ENCODE assay signal across 8 cellular contexts in the genomic region with DNA sequence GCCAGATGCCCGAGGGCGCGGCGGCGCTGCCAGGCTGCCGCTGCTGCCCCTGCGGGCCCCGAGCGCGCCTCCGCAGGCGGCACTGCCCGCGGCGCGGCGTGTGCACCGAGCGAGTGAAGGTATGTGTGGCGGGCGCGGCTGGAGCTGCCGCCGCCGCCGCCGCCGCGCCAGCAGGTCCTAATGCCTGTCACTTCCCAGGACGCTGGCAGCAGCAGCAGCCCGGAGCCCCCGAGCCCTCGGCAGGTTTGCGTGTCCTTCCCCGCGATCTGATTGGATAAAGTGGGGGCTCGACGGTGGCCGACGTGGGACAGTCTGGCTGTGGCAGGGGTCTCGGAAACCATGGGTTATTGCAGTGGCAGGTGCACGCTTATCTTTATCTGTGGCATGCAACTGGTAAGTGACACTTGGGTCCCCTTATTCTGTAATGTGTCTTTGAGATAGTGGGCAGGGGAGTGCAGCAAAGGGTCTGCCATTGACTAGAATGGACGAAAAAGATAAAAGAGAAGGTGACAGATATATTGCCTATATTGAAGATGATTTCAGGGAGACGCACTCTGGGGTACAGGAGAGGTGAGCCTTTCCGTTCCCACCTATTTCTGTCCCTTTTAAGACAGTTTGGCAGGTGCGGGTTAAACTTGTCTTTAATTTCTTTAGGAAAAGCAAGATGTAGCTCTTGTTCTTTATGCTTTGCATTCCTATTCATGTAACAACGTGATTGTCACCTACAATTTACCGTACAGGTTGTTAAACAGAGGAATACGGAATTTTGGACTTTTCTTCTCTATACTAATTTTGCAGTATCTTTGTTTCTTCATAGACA. TPM values are rescaled to one million over a fixed set of nuclear protein-coding genes. Genes with fewer than 3 reads are reported as not detected.
A peak's percentile ranks its signal among the peaks of the same experiment; 100 is the strongest.
DNase-seq lines count a peak whose midpoint lies in the region; ATAC-seq and TF ChIP-seq lines count a peak whose summit lies in the region.

A gene (plus strand): TSS at position 4 of the 820 bp plus-strand sequence.

- peak; percentile 40 for ATAC-seq in GM18909 (IDR thresholded peaks at IDR 0.05; ENCODE audit: poor library complexity, unreplicated experiment)
- peak; percentile 19 for ATAC-seq in HG03342 (IDR thresholded peaks at IDR 0.05; ENCODE audit: unreplicated experiment)
- no peak for ATAC-seq in HG02763 (IDR thresholded peaks at IDR 0.05; ENCODE audit: unreplicated experiment)

- no peaks in the 10 kb centered on the region for H3K9me3 ChIP-seq in ectodermal cell (ENCODE audit: control insufficient read depth, low read length)
- H3K9me3 ChIP-seq in thymus (ENCODE audit: control insufficient read depth) = no peaks in the 10 kb centered on the region

- H3K79me1 ChIP-seq in mesendoderm (ENCODE audit: low read length) = no peaks in the 10 kb centered on the region

- H3K56ac ChIP-seq in mesendoderm (ENCODE audit: low read length) = peak within 1 kb of the TSS; percentile 73

- peak within 1 kb of the TSS; percentile 54 for H3K18ac ChIP-seq in mesendoderm (ENCODE audit: low read length)

- H2BK15ac ChIP-seq in mesendoderm (replicated peaks; ENCODE audit: low read depth) = no peak within 1 kb of the TSS

- POLR2A ChIA-PET in BJ (lab: Charles Lee) (no interaction called here), RWPE1 (lab: Yijun Ruan, JAX; ENCODE audit: low non-redundant PET) (no interaction called here)

- peak within 1 kb of the TSS; percentile 54 for H3K9ac ChIP-seq in mesendoderm (ENCODE audit: low read length)

- H3K36me3 ChIP-seq in BJ (ENCODE audit: control insufficient read depth, insufficient read depth, low read length) = no peaks in the 10 kb centered on the region
- H3K36me3 ChIP-seq in ectodermal cell (ENCODE audit: control insufficient read depth, insufficient read depth, low read length) = no peaks in the 10 kb centered on the region
- H3K36me3 ChIP-seq in mesendoderm (ENCODE audit: control insufficient read depth, insufficient read depth, low read length) = no peaks in the 10 kb centered on the region
- H3K36me3 ChIP-seq in thymus (ENCODE audit: control insufficient read depth, insufficient read depth) = no peaks in the 10 kb centered on the region

- H3K4me1 ChIP-seq in ectodermal cell (ENCODE audit: control insufficient read depth, insufficient read depth, low read length) (peaks cover 4% of the 10 kb centered on the region), mesendoderm (ENCODE audit: control insufficient read depth, low read depth, low read length) (no peaks in the 10 kb centered on the region), thymus (ENCODE audit: control insufficient read depth, insufficient read depth, low read length) (no peaks in the 10 kb centered on the region)

- CTCF ChIA-PET in BJ (lab: Yijun Ruan, JAX) = no interaction called here
- CTCF ChIA-PET in RWPE1 (lab: Yijun Ruan, JAX) = interaction anchor here (3.4 kb wide), 1 partner anchor 162 kb away, joined by 24 read pairs; no protein-coding TSS in a partner anchor

- TF ChIP-seq CTCF in BJ (IDR thresholded peaks at IDR 0.05; ENCODE audit: insufficient read depth, low read depth, low read length) (no peak), RWPE1 (conservative IDR thresholded peaks at IDR 0.05; ENCODE audit: low read depth) (no peak)

- peak within 1 kb of the TSS; percentile 12; the same call in 1 of the 2 replicates for H3K27ac ChIP-seq in RWPE1
- no peak within 1 kb of the TSS for H3K27ac ChIP-seq in ectodermal cell (ENCODE audit: insufficient read depth, low read depth, low read length, poor library complexity, severe bottlenecking)
- H3K27ac ChIP-seq in mesendoderm (ENCODE audit: low read depth, low read length) = no peak within 1 kb of the TSS
- peak within 1 kb of the TSS; percentile 20 for H3K27ac ChIP-seq in thymus (ENCODE audit: low read depth)

- H2BK120ac ChIP-seq in mesendoderm (ENCODE audit: low read depth, low read length) = no peak within 1 kb of the TSS

- WGBS in ectodermal cell, 2 experiments = 4% methylated on average over 48 to 49 of the region's 49 CpGs
- no CpG with 5 or more reads among the region's 49 CpGs for WGBS in mesendoderm (ENCODE audit: extremely low coverage, insufficient coverage, low lambda C conversion rate)
- WGBS in thymus = 1% methylated on average over 49 of the region's 49 CpGs

- H3K23ac ChIP-seq in mesendoderm (ENCODE audit: low read length) = peak within 1 kb of the TSS; percentile 80

- DNase-seq in BJ (ENCODE audit: low read depth) = no peak
- DNase-seq in RWPE1 (ENCODE audit: low spot score) = peak; percentile 2
- DNase-seq in mesendoderm = peak; percentile 66

- H3K4me3 ChIP-seq in BJ (ENCODE audit: low read depth, low read length) (peak within 1 kb of the TSS; percentile 19), ectodermal cell (ENCODE audit: insufficient read depth, low read depth, low read length) (peak within 1 kb of the TSS; percentile 80), mesendoderm (ENCODE audit: low read length) (peak within 1 kb of the TSS; percentile 42), thymus (ENCODE audit: low read length) (peak within 1 kb of the TSS; percentile 48)

- H3K4me2 ChIP-seq in mesendoderm (ENCODE audit: low read length) = peak within 1 kb of the TSS; percentile 94

- no peak within 1 kb of the TSS for H2BK5ac ChIP-seq in mesendoderm (ENCODE audit: low read length)

- no peak within 1 kb of the TSS for H3K4ac ChIP-seq in mesendoderm (ENCODE audit: low read depth, low read length)

- peaks cover 5% of the 10 kb centered on the region for H3K27me3 ChIP-seq in BJ (ENCODE audit: control insufficient read depth, insufficient read depth, low read length)
- peaks cover 31% of the 10 kb centered on the region for H3K27me3 ChIP-seq in ectodermal cell (ENCODE audit: control insufficient read depth, insufficient read depth, low read length, poor library complexity, severe bottlenecking)
- H3K27me3 ChIP-seq in mesendoderm (ENCODE audit: insufficient read depth, low read length, poor library complexity) = no peaks in the 10 kb centered on the region
- H3K27me3 ChIP-seq in thymus (ENCODE audit: control insufficient read depth, insufficient read depth) = peaks cover 19% of the 10 kb centered on the region

- no peak within 1 kb of the TSS for H4K5ac ChIP-seq in mesendoderm (ENCODE audit: low read length)

- H4K8ac ChIP-seq in mesendoderm (ENCODE audit: low read depth, low read length) = no peak within 1 kb of the TSS

- H3K79me2 ChIP-seq in mesendoderm (ENCODE audit: control insufficient read depth, insufficient read depth, low read length) = no peaks in the 10 kb centered on the region

- H2AK5ac ChIP-seq in mesendoderm (ENCODE audit: low read length) = no peak within 1 kb of the TSS

RNA-seq across cellular contexts. Expression of the gene that starts here (rescaled TPM):
- polyA plus RNA-seq in BJ (2011; rRNA removed) (not detected in 2 replicates), thymus (1.2 TPM)
- not detected in 2 replicates for polyA minus RNA-seq in BJ (2011; rRNA and poly(A)+ RNA removed)
- 2.4 TPM for polyA plus RNA-seq in ectodermal cell (2013, experiment 1 of 4)
- 2.6 TPM for polyA plus RNA-seq in ectodermal cell (2013, experiment 2 of 4)
- polyA plus RNA-seq in ectodermal cell (2013, experiment 3 of 4) = 3.3 TPM
- polyA plus RNA-seq in ectodermal cell (2013, experiment 4 of 4) = 1.9 TPM
- polyA plus RNA-seq in mesendoderm (2013, experiment 1 of 2) = 0.31 TPM
- 0.38 TPM for polyA plus RNA-seq in mesendoderm (2013, experiment 2 of 2)

Comparison
In these comparisons a context has a peak if more than half of its experiments do, and no peak if none do; other contexts are left out.
1. H3K4me3 ChIP-seq: peak in every context shown above with its lines; median percentile 80 in ectodermal cell; 48 in thymus; 42 in mesendoderm; 19 in BJ.
2. H3K27ac ChIP-seq: peak in RWPE1 (single experiment) and thymus (single experiment); none in ectodermal cell (single experiment) and mesendoderm (single experiment).